In genomic region chr7:2826806-2827205, GRCh38 we compare ENCODE assay signal across 17 cellular contexts. TPM values are rescaled to one million over a fixed set of nuclear protein-coding genes. Genes with fewer than 3 reads are reported as not detected.
A peak's percentile ranks its signal among the peaks of the same experiment; 100 is the strongest.
DNase-seq lines count a peak whose midpoint lies in the region; ATAC-seq and TF ChIP-seq lines count a peak whose summit lies in the region.
"Had no signal": no experiment of that assay in that cellular context is flagged by ENCODE, and none has a peak within 500 bp of the region (broad histone marks: within the 10 kb centered on the region; RNA-seq: fewer than 3 reads in every experiment).

No MANE protein-coding gene starts in this region.

- H3K79me1 ChIP-seq in H9 (ENCODE audit: insufficient read depth, low read depth, low read length, poor library complexity, severe bottlenecking) = peaks cover 3% of the 10 kb centered on the region

- H3K36me3 Mint-ChIP-seq in H9 (ENCODE audit: insufficient read depth in 1 of 3, low read depth in 3 of 3) (peaks cover 15 to 18% (median 17%) of the 10 kb centered on the region in 3 experiments), T-helper 17 cell (ENCODE audit: low read depth) (peaks cover 3% of the 10 kb centered on the region)
- peaks cover 33 to 62% of the 10 kb centered on the region in 2 donors for H3K36me3 Mint-ChIP-seq in stimulated activated naive B cell treated with anti-CD40 and anti-IgM and Interleukin-4, amounts not matched to agents 10 μg/mL and 1 μg/mL and 100 μg/mL, for 72 hours

- no peaks in the 10 kb centered on the region for H3K27me3 ChIP-seq in H9 (ENCODE audit: insufficient read depth, low read length)
- H3K27me3 ChIP-seq: MG63, SJCRH30 had no signal

- H3K23me2 ChIP-seq in H9 (ENCODE audit: insufficient read length, low read depth, low read length, poor library complexity, severe bottlenecking) = no peaks in the 10 kb centered on the region

- no peak overlapping the region for H2AK5ac ChIP-seq in H9 (ENCODE audit: insufficient read length, low read length)

- H4K20me1 ChIP-seq in H9 (ENCODE audit: control insufficient read depth, insufficient read depth, insufficient read length) = no peaks in the 10 kb centered on the region

- no peak overlapping the region for H3K23ac ChIP-seq in H9 (ENCODE audit: insufficient read length, low read depth, low read length)

- no peak overlapping the region for H3K4ac ChIP-seq in H9 (ENCODE audit: low read depth, low read length)

- peaks cover 70 to 77% of the 10 kb centered on the region in 2 experiments for H3K4me1 Mint-ChIP-seq in H9
- H3K4me1 Mint-ChIP-seq in T-helper 17 cell = peaks cover 27% of the 10 kb centered on the region
- peaks cover 49 to 75% of the 10 kb centered on the region in 2 donors for H3K4me1 Mint-ChIP-seq in stimulated activated naive B cell treated with anti-CD40 and anti-IgM and Interleukin-4, amounts not matched to agents 10 μg/mL and 1 μg/mL and 100 μg/mL, for 72 hours

- no peak overlapping the region for H3K56ac ChIP-seq in H9 (ENCODE audit: insufficient read length, low read depth, low read length)

- H3K4me3 Mint-ChIP-seq in H9 = no peak overlapping the region
- H3K4me3 Mint-ChIP-seq in T-helper 17 cell = no peak overlapping the region
- H3K4me3 Mint-ChIP-seq in stimulated activated naive B cell treated with anti-CD40 and anti-IgM and Interleukin-4, amounts not matched to agents 10 μg/mL and 1 μg/mL and 100 μg/mL, for 72 hours = no peak overlapping the region
- H3K4me3 Mint-ChIP-seq: B cell, CD14-positive monocyte had no signal

- H4K5ac ChIP-seq in H9 (ENCODE audit: insufficient read length, low read depth, low read length) = no peak overlapping the region

- H4K91ac ChIP-seq in H9 (ENCODE audit: insufficient read length, low read depth, low read length) = no peak overlapping the region

- no peak overlapping the region for H3T11ph ChIP-seq in H9 (ENCODE audit: low read length)

- no peak overlapping the region for H3K14ac ChIP-seq in H9 (ENCODE audit: insufficient read depth, low read length)

- TF ChIP-seq CTCF in H9 (conservative IDR thresholded peaks at IDR 0.05) (no peak), fibroblast of pulmonary artery (IDR thresholded peaks at IDR 0.05; ENCODE audit: low read length, missing control alignments) (no peak)

- H3K9me3 ChIP-seq in H9 (ENCODE audit: control insufficient read depth, low read depth, low read length) (no peaks in the 10 kb centered on the region), T-helper 17 cell (ENCODE audit: control insufficient read depth, low read length, poor library complexity, severe bottlenecking) (peaks cover 2% of the 10 kb centered on the region)
- H3K9me3 ChIP-seq: MG63, SJCRH30 had no signal

- H2BK12ac ChIP-seq in H9 (ENCODE audit: insufficient read length, low read depth, low read length) = no peak overlapping the region

- no peak overlapping the region for H4K8ac ChIP-seq in H9 (replicated peaks; ENCODE audit: insufficient read length, low read depth, low read length)

- H3K4me1 ChIP-seq in H9 (ENCODE audit: insufficient read depth, low read length) = peaks cover 34% of the 10 kb centered on the region; the same call in 1 of the 2 replicates

- H3K27ac ChIP-seq in H9 (ENCODE audit: insufficient read length, low read depth, low read length) = peak overlapping the region; percentile 98
- H3K27ac ChIP-seq: SJCRH30 had no signal

- DNase-seq in H9 = no peak
- DNase-seq in T-helper 17 cell = no peak
- peak; percentile 42 for DNase-seq in fibroblast of pulmonary artery (ENCODE audit: low read depth)
- no peak for DNase-seq in stimulated activated naive B cell treated with anti-CD40 and anti-IgM and Interleukin-4, amounts not matched to agents 10 μg/mL and 1 μg/mL and 100 μg/mL, for 72 hours
- DNase-seq in AG08396 (ENCODE audit: low spot score) = no peak
- DNase-seq in NCI-H146 (lab: John Stamatoyannopoulos, UW) = no peak
- DNase-seq: GOT3, MG63, NCI-H1417 treated with DMSO at 0.1 percent for 48 hours, NCI-H187 treated with DMSO at 0.1 percent for 48 hours, NCI-H2107, NCI-H510A, NCI-H748 treated with DMSO at 0.1 percent for 48 hours, SJCRH30 had no signal

- H3K27me3 Mint-ChIP-seq in H9 (ENCODE audit: low read depth) (no peaks in the 10 kb centered on the region), T-helper 17 cell (no peaks in the 10 kb centered on the region)
- no peaks in the 10 kb centered on the region for H3K27me3 Mint-ChIP-seq in stimulated activated naive B cell treated with anti-CD40 and anti-IgM and Interleukin-4, amounts not matched to agents 10 μg/mL and 1 μg/mL and 100 μg/mL, for 72 hours
- H3K27me3 Mint-ChIP-seq: B cell had no signal

- ATAC-seq in T-helper 17 cell = no peak
- ATAC-seq in stimulated activated naive B cell treated with anti-CD40 and anti-IgM and Interleukin-4, amounts not matched to agents 10 μg/mL and 1 μg/mL and 100 μg/mL, for 72 hours (replicated peaks) = no peak
- ATAC-seq in HG03378 (IDR thresholded peaks at IDR 0.05; ENCODE audit: unreplicated experiment) = no peak

- H3K4me3 ChIP-seq in fibroblast of pulmonary artery (replicated peaks; ENCODE audit: low read depth, low read length) = no peak overlapping the region
- H3K4me3 ChIP-seq: MG63, SJCRH30 had no signal

- WGBS in H9 (ENCODE audit: extremely low coverage, insufficient read length, low lambda C conversion rate) = no CpG with 5 or more reads among the region's 2 CpGs

- no peak overlapping the region for H3K18ac ChIP-seq in H9 (ENCODE audit: insufficient read length, low read depth, low read length)

- H2BK15ac ChIP-seq in H9 (ENCODE audit: low read depth, low read length) = no peak overlapping the region

- peak overlapping the region; percentile 83 to 95 (median 90); a peak in 6 of 7 replicates for H3K27ac Mint-ChIP-seq in H9
- H3K27ac Mint-ChIP-seq in T-helper 17 cell = peak overlapping the region; percentile 59
- peak overlapping the region; percentile 9 for H3K27ac Mint-ChIP-seq in stimulated activated naive B cell treated with anti-CD40 and anti-IgM and Interleukin-4, amounts not matched to agents 10 μg/mL and 1 μg/mL and 100 μg/mL, for 72 hours
- H3K27ac Mint-ChIP-seq: B cell, CD14-positive monocyte had no signal

- H3K4me2 ChIP-seq in H9 (ENCODE audit: insufficient read depth, insufficient read length, low read length) = no peak overlapping the region

- no peak overlapping the region for H2BK5ac ChIP-seq in H9 (ENCODE audit: insufficient read length, low read length)

- H3K79me2 ChIP-seq in H9 (ENCODE audit: insufficient read depth, low read length) = peaks cover 25% of the 10 kb centered on the region; the same call in 1 of the 2 replicates

- no peak overlapping the region for H2BK20ac ChIP-seq in H9 (ENCODE audit: low read depth, low read length, poor library complexity, severe bottlenecking)

- no peak overlapping the region for H3K9ac ChIP-seq in H9 (ENCODE audit: extremely low read depth, insufficient read length, low read length)

- no peak overlapping the region for H2BK120ac ChIP-seq in H9 (ENCODE audit: low read depth, low read length, poor library complexity, severe bottlenecking)

- H3K9me3 Mint-ChIP-seq in H9 = no peaks in the 10 kb centered on the region; a peak in 1 of 5 replicates
- peaks cover 0 to 2% of the 10 kb centered on the region in 2 donors for H3K9me3 Mint-ChIP-seq in stimulated activated naive B cell treated with anti-CD40 and anti-IgM and Interleukin-4, amounts not matched to agents 10 μg/mL and 1 μg/mL and 100 μg/mL, for 72 hours
- H3K9me3 Mint-ChIP-seq: CD14-positive monocyte had no signal

- H2AFZ ChIP-seq in H9 (ENCODE audit: low read length) = no peak overlapping the region

RNA-seq across cellular contexts. Expression of gene GNA12, which starts 17.3 kb away (rescaled TPM):
- total RNA-seq in H9 (2021) (60.2 and 63.1 TPM in 2 replicates), T-helper 17 cell (10 to 100 TPM; 13.5 to 19.2 TPM)

Comparison
In these comparisons a context has a peak if more than half of its experiments do, and no peak if none do; other contexts are left out.
1. H3K27ac Mint-ChIP-seq: peak in every context shown above with its lines; median percentile 90 in H9; 59 in T-helper 17 cell; 9 in stimulated activated naive B cell treated with anti-CD40 and anti-IgM and Interleukin-4, amounts not matched to agents 10 μg/mL and 1 μg/mL and 100 μg/mL, for 72 hours.